ENCODE assay signal across 1 cellular context in genomic region chr5:107670028-107670926, GRCh38.
TF ChIP-seq lines count a peak whose summit lies in the region.

No MANE protein-coding gene starts in this region.

TF ChIP-seq in GM12878, 131 proteins besides CTCF, POLR2A, EP300 and RAD21 (continued from another document):
- no peak for TF ChIP-seq KAT2A (conservative IDR thresholded peaks at IDR 0.05; ENCODE audit: control insufficient read depth, low read depth, low read length)
- peak; percentile 21; the same call in 1 of the 2 replicates for TF ChIP-seq RB1 (IDR thresholded peaks at IDR 0.05; ENCODE audit: borderline replicate concordance)
- TF ChIP-seq, protein P1, sequence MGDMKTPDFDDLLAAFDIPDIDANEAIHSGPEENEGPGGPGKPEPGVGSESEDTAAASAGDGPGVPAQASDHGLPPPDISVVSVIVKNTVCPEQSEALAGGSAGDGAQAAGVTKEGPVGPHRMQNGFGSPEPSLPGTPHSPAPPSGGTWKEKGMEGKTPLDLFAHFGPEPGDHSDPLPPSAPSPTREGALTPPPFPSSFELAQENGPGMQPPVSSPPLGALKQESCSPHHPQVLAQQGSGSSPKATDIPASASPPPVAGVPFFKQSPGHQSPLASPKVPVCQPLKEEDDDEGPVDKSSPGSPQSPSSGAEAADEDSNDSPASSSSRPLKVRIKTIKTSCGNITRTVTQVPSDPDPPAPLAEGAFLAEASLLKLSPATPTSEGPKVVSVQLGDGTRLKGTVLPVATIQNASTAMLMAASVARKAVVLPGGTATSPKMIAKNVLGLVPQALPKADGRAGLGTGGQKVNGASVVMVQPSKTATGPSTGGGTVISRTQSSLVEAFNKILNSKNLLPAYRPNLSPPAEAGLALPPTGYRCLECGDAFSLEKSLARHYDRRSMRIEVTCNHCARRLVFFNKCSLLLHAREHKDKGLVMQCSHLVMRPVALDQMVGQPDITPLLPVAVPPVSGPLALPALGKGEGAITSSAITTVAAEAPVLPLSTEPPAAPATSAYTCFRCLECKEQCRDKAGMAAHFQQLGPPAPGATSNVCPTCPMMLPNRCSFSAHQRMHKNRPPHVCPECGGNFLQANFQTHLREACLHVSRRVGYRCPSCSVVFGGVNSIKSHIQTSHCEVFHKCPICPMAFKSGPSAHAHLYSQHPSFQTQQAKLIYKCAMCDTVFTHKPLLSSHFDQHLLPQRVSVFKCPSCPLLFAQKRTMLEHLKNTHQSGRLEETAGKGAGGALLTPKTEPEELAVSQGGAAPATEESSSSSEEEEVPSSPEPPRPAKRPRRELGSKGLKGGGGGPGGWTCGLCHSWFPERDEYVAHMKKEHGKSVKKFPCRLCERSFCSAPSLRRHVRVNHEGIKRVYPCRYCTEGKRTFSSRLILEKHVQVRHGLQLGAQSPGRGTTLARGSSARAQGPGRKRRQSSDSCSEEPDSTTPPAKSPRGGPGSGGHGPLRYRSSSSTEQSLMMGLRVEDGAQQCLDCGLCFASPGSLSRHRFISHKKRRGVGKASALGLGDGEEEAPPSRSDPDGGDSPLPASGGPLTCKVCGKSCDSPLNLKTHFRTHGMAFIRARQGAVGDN (IDR thresholded peaks at IDR 0.05) = peak; percentile 45; the same call in 1 of the 2 replicates
- no peak for TF ChIP-seq JUNB (IDR thresholded peaks at IDR 0.05)
- peak in 1 of 2 experiments; percentile 59; a peak in 3 of 4 replicates for TF ChIP-seq BHLHE40 (IDR thresholded peaks at IDR 0.05; ENCODE audit: borderline replicate concordance in 1 of 2, low read depth in 2 of 2, low read length in 1 of 2)
- no peak for TF ChIP-seq PAX8 (IDR thresholded peaks at IDR 0.05)
- peak; percentile 86 for TF ChIP-seq HDAC6 (IDR thresholded peaks at IDR 0.05; ENCODE audit: unreplicated experiment)
